In the genomic region with DNA sequence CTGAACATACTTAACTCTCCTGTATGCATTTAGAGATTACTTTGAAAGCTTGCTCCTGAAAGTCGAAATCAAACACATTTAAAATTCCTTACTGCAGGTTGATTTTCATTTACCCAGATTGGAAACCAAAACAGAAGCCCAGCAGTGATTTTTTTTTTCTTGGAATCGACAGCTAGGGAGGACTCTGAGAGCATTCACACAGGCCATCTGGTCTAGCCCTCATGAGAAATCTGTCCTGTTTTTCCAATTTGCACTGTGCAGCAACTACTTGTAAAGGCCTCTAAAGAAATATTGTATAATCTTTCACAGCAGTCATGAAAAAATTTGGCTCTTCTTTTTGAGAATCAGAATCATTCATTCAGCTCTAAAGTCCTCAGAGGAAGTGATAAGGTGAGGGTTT, we compare ENCODE assay signal across 19 cellular contexts.
"Had no signal": no experiment of that assay in that cellular context is flagged by ENCODE, and none has a peak within 500 bp of the region (broad histone marks: within the 10 kb centered on the region; RNA-seq: fewer than 3 reads in every experiment).

No MANE protein-coding gene starts in this region.

- DNase-seq: activated CD4-positive, alpha-beta memory T cell treated with anti-CD3 and anti-CD28 coated beads for 36 hours; activated CD4-positive, alpha-beta T cell treated with anti-CD3 and anti-CD28 coated beads for 48 hours; activated effector memory CD4-positive, alpha-beta T cell treated with Interleukin-2 at 50 U/mL for 16 hours; activated naive CD4-positive, alpha-beta T cell treated with anti-CD3 and anti-CD28 coated beads for 36 hours; activated naive CD8-positive, alpha-beta T cell treated with anti-CD3 and anti-CD28 coated beads, Interleukin-2, amount 10 ng/mL, durations not matched to agents 7 days and 5 days; activated T-cell treated with anti-CD3 and anti-CD28 coated beads, Interleukin-2, amount 50 U/mL, for 72 hours; amniotic stem cell; cortex of kidney; stimulated activated CD4-positive, alpha-beta T cell treated with anti-CD3 and anti-CD28 coated beads, Interleukin-15, amount 100 ng/mL, for 24 hours; stimulated activated CD4-positive, alpha-beta T cell treated with anti-CD3 and anti-CD28 coated beads, Interleukin-2, amount 100 ng/mL, for 48 hours; stimulated activated CD8-positive, alpha-beta memory T cell treated with anti-CD3 and anti-CD28 coated beads, Interleukin-4, amount 100 ng/mL, for 48 hours; stimulated activated naive B cell treated with anti-CD40 and anti-IgM and Interleukin-4, amounts not matched to agents 10 μg/mL and 1 μg/mL and 100 μg/mL, for 72 hours had no signal

- H3K36me3 ChIP-seq: breast epithelium, neutrophil, pancreas, sigmoid colon, thoracic aorta, upper lobe of left lung had no signal

- H3K4me3 ChIP-seq: breast epithelium, pancreas, sigmoid colon, smooth muscle cell, thoracic aorta, upper lobe of left lung had no signal

- ATAC-seq: activated T-cell treated with anti-CD3 and anti-CD28 coated beads, Interleukin-2, amount 50 U/mL, for 72 hours; stimulated activated naive B cell treated with anti-CD40 and anti-IgM and Interleukin-4, amounts not matched to agents 10 μg/mL and 1 μg/mL and 100 μg/mL, for 72 hours had no signal

- H3K27me3 ChIP-seq: breast epithelium, neutrophil, pancreas, sigmoid colon, upper lobe of left lung had no signal

- H3K9me3 ChIP-seq: breast epithelium, neutrophil, pancreas, sigmoid colon, thoracic aorta, upper lobe of left lung had no signal
